ENCODE assay signal across 2 cellular contexts in the genomic region with DNA sequence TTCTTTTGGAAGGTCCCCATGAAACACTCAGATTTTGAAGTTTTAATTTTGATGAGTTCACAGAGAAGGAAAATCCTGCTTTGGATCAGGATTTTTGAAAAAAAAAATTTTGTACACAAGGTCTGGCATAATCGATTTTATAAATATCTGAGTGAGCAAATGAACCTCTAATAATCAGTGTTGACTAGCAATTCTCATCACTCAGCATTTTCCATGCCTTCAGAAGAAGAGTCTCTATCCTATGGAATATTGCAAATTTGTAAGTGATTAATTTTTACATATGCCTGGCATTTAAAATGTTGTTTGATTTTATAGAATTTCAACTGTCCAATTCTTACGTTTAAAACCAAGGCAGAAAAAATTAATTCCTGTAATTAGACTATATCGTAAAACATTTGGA.
TF ChIP-seq lines count a peak whose summit lies in the region.

No MANE protein-coding gene starts in this region.

TF ChIP-seq in HepG2, 621 proteins besides CTCF, POLR2A, EP300 and RAD21:
- TF ChIP-seq RXRB (CRISPR knock-in tag; IDR thresholded peaks at IDR 0.05; ENCODE audit: borderline replicate concordance) (no peak), RNF2 (conservative IDR thresholded peaks at IDR 0.05; ENCODE audit: low read depth) (no peak), ZNF749 (CRISPR knock-in tag; IDR thresholded peaks at IDR 0.05; ENCODE audit: borderline replicate concordance) (no peak), MAFK (conservative IDR thresholded peaks at IDR 0.05 in 1 of 2, IDR thresholded peaks at IDR 0.05 in 1 of 2; ENCODE audit: low read length in 2 of 2) (peak; percentile 73 to 75), MAFF (IDR thresholded peaks at IDR 0.05; ENCODE audit: low read depth, low read length) (peak; percentile 52; the same call in 1 of the 2 replicates)
- TF ChIP-seq, protein P1, sequence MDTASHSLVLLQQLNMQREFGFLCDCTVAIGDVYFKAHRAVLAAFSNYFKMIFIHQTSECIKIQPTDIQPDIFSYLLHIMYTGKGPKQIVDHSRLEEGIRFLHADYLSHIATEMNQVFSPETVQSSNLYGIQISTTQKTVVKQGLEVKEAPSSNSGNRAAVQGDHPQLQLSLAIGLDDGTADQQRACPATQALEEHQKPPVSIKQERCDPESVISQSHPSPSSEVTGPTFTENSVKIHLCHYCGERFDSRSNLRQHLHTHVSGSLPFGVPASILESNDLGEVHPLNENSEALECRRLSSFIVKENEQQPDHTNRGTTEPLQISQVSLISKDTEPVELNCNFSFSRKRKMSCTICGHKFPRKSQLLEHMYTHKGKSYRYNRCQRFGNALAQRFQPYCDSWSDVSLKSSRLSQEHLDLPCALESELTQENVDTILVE (CRISPR knock-in tag; IDR thresholded peaks at IDR 0.05) = no peak
TF ChIP-seq in HepG2: peak in this region for 2.

TF ChIP-seq in K562, 482 proteins besides CTCF, POLR2A, EP300 and RAD21:
- TF ChIP-seq ZNF316 (IDR thresholded peaks at IDR 0.05) (peak; percentile 28; the same call in 1 of the 2 replicates), PPARD (CRISPR knock-in tag; IDR thresholded peaks at IDR 0.05) (no peak)
